Comparison of ENCODE assay signal across 13 cellular contexts in the genomic region with DNA sequence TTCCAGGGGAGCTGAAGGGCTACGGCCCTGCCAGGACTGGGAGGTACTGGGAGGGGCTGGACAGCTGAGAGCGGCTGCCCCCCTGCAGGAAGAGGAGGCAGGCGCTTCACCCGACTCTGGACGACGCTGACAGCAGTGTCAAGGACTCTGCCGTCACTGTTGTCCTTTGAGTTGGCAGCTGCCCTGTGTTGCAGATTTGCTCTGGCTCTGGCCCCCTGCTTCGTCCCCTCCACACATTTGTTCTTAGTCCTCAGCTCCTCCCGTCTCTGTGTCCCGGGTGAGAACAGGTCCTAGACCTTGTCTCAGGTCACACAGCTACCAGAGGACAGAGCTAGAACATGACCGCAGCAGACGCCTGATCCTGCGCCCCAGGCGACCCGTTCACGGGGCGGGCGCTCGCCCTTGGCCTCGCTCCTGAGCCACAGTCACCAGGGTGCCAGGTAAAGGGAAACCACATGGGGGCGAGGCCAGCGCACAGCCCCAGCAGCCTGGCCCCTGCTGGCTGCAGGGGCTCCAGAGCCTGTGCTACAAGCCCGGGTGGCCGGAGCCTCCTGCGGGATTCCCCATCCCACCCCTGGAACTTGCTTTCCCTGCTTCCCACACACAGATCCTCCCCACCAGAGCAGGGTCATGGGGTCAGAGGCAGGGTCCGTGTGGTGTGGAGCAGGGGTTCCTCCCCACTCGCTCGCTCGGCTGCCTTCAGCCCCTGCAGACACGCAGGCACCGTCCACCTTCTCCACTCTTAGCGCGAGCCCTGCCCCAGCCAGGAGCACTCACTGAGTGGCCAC. TPM values are rescaled to one million over a fixed set of nuclear protein-coding genes. Genes with fewer than 3 reads are reported as not detected.
DNase-seq lines count a peak whose midpoint lies in the region; ATAC-seq and TF ChIP-seq lines count a peak whose summit lies in the region.
"Had no signal": no experiment of that assay in that cellular context is flagged by ENCODE, and none has a peak within 500 bp of the region (broad histone marks: within the 10 kb centered on the region; RNA-seq: fewer than 3 reads in every experiment).

No MANE protein-coding gene starts in this region.

- ATAC-seq in RWPE2 (ENCODE audit: low read depth) (no peak), sciatic nerve (no peak), GM18498 (IDR thresholded peaks at IDR 0.05; ENCODE audit: unreplicated experiment) (no peak)
- ATAC-seq: gastroesophageal sphincter had no signal

- H3K27ac ChIP-seq in RWPE2 (ENCODE audit: poor library complexity, severe bottlenecking) = no peak overlapping the region
- H3K27ac ChIP-seq: gastroesophageal sphincter, SJSA1 had no signal

- no peaks in the 10 kb centered on the region for H3K27me3 ChIP-seq in RWPE2 (ENCODE audit: insufficient read depth, poor library complexity, severe bottlenecking)
- H3K27me3 ChIP-seq: gastroesophageal sphincter, SJSA1 had no signal

- H3K4me3 ChIP-seq in RWPE2 (ENCODE audit: severe bottlenecking) = no peak overlapping the region
- H3K4me3 ChIP-seq: gastroesophageal sphincter, SJSA1 had no signal

- intact Hi-C loops in sciatic nerve (cut with DNase I) = no loop called here

- H3K9me3 ChIP-seq in RWPE2 (ENCODE audit: severe bottlenecking) = no peaks in the 10 kb centered on the region
- H3K9me3 ChIP-seq: gastroesophageal sphincter, SJSA1 had no signal

- no peak for TF ChIP-seq CTCF in RWPE2 (IDR thresholded peaks at IDR 0.05; ENCODE audit: poor library complexity, severe bottlenecking)
- TF ChIP-seq CTCF in GM13977 (IDR thresholded peaks at IDR 0.05; ENCODE audit: extremely low read depth, insufficient read depth, missing control alignments) = no peak

- in situ Hi-C loops in GM13977 (cut with MboI; ENCODE audit: low pct_unique_long_range_greater_than_20kb, low sequenced_read_pairs, unreplicated experiment) = no loop called here

- no peaks in the 10 kb centered on the region for H3K4me1 ChIP-seq in RWPE2 (ENCODE audit: insufficient read depth, poor library complexity, severe bottlenecking)
- H3K4me1 ChIP-seq: gastroesophageal sphincter, SJSA1 had no signal

- no peaks in the 10 kb centered on the region for H3K36me3 ChIP-seq in RWPE2 (ENCODE audit: low read depth)
- H3K36me3 ChIP-seq: gastroesophageal sphincter, SJSA1 had no signal

- DNase-seq in NCI-H2029 (lab: John Stamatoyannopoulos, UW) (peak; percentile 26), NCI-H2029 treated with DMSO at 0.1 percent for 48 hours (lab: John Stamatoyannopoulos, UW) (no peak), RWPE2 (ENCODE audit: low spot score) (peak; percentile 56), iPS-NIHi11 (ENCODE audit: low spot score) (peak; percentile 63), sciatic nerve (ENCODE audit: low spot score) (peak; percentile 32), GM13977 (ENCODE audit: low spot score) (no peak)
- no peak for DNase-seq in effector CD4-positive, alpha-beta T cell
- DNase-seq: 8988T, mammary epithelial cell, NCI-H2107 had no signal

RNA-seq across cellular contexts. Expression of a gene that starts 10.7 kb away (rescaled TPM):
- total RNA-seq in sciatic nerve = 18.0 TPM

RNA-seq across cellular contexts. Expression of a gene that starts 42.8 kb away (rescaled TPM):
- 20.1 TPM for total RNA-seq in sciatic nerve

Comparison
In these comparisons a context has a peak if more than half of its experiments do, and no peak if none do; other contexts are left out.
1. DNase-seq: peak in NCI-H2029 (single experiment), RWPE2 (single experiment), iPS-NIHi11 (single experiment) and sciatic nerve (single experiment); none in NCI-H2029 treated with DMSO at 0.1 percent for 48 hours (single experiment), GM13977 (single experiment) and effector CD4-positive, alpha-beta T cell (single experiment).